8 cellular contexts compared by ENCODE assay signal in the genomic region with DNA sequence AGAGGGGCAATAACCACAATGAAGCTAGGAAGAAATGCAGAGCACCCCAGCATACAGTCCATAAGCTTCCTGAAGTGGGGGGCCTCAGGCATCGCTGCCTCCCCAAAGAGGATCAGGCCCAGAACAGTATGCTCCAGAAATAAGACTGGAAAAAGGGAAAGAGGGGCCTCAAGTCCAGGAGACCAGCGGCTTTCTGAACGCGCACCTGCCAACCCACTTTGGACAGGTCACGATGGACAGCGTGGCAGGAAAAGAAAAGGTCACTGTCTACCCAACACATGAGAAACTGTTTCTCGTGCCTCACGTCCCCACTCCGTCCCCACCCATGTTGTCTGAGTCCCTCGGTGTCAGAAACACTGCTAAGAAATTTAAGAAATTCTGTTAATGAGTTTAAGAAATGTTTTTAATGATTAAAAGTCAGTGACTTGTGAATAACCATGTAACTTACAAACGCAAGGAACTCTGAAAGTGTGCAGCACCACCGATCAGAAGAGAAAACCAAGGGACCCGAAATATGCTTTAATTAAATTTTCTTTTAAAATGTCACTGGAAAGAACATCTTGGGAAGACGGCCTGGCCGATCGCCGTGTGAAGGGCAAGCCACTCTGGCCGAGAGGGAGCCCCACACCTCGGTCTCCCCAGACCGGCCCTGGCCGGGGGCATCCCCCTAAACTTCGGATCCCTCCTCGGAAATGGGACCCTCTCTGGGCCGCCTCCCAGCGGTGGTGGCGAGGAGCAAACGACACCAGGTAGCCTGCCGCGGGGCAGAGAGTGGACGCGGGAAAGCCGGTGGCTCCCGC. TPM values are rescaled to one million over a fixed set of nuclear protein-coding genes. Genes with fewer than 3 reads are reported as not detected.
A peak's percentile ranks its signal among the peaks of the same experiment; 100 is the strongest.
DNase-seq lines count a peak whose midpoint lies in the region; ATAC-seq, FAIRE-seq and TF ChIP-seq lines count a peak whose summit lies in the region.

No MANE protein-coding gene starts in this region.

- H3K36me3 ChIP-seq in bronchial epithelial cell (ENCODE audit: control insufficient read depth, insufficient read depth, low read length) (no peaks in the 10 kb centered on the region), right lobe of liver (no peaks in the 10 kb centered on the region), transverse colon (no peaks in the 10 kb centered on the region)

- WGBS in right lobe of liver (ENCODE audit: insufficient coverage, low coverage, low lambda C conversion rate, missing lambda C conversion rate) = 31% methylated on average over 24 of the region's 33 CpGs
- WGBS in transverse colon (ENCODE audit: low coverage in 1 of 2), 2 donors = 26 to 31% methylated on average over 8 to 33 of the region's 33 CpGs

- intact Hi-C loops in right lobe of liver (cut with DNase I) (no loop called here), transverse colon (cut with DNase I; ENCODE audit: low total_unique reads) (no loop called here)

- H3K4me3 ChIP-seq in AG10803 (ENCODE audit: low read length) (peak overlapping the region; percentile 48), bronchial epithelial cell (ENCODE audit: low read depth, low read length) (peak overlapping the region; percentile 42), right lobe of liver (peak overlapping the region; percentile 18 to 81 (median 47)), transverse colon (peak overlapping the region; percentile 19 to 93 (median 57))

- H3K27me3 ChIP-seq in bronchial epithelial cell (ENCODE audit: control insufficient read depth, insufficient read depth, low read length) = no peaks in the 10 kb centered on the region
- no peaks in the 10 kb centered on the region for H3K27me3 ChIP-seq in right lobe of liver
- peaks cover 26% of the 10 kb centered on the region for H3K27me3 ChIP-seq in transverse colon

- in situ Hi-C loops in transverse colon (cut with MboI; ENCODE audit: low pct_ligation_motif_present in 1 of 4, low pct_unique_long_range_greater_than_20kb in 1 of 4, low sequenced_read_pairs in 3 of 4) = no loop called here

- TF ChIP-seq EP300 in transverse colon (IDR thresholded peaks at IDR 0.05; ENCODE audit: low read depth) = no peak

- TF ChIP-seq POLR2A in right lobe of liver (IDR thresholded peaks at IDR 0.05) (no peak), transverse colon (IDR thresholded peaks at IDR 0.05) (no peak)

- H3K27ac ChIP-seq in right lobe of liver (peak overlapping the region; percentile 28 to 70 (median 53)), transverse colon (peak overlapping the region; percentile 77 to 92 (median 80))

- ATAC-seq in right lobe of liver (peak in 3 of 4 donors; percentile 63 to 69 (median 68)), GM18502 (IDR thresholded peaks at IDR 0.05; ENCODE audit: poor library complexity, unreplicated experiment) (no peak)

- TF ChIP-seq CTCF in AG10803 (conservative IDR thresholded peaks at IDR 0.05; ENCODE audit: low read length) = no peak
- peak; percentile 24 for TF ChIP-seq CTCF in bronchial epithelial cell (IDR thresholded peaks at IDR 0.05; ENCODE audit: insufficient read depth, low read length, severe bottlenecking)
- peak in 2 of 4 donors; percentile 5 to 8 for TF ChIP-seq CTCF in right lobe of liver (IDR thresholded peaks at IDR 0.05)
- TF ChIP-seq CTCF in transverse colon (IDR thresholded peaks at IDR 0.05) = peak; percentile 10 to 44 (median 14)

- H3K9me3 ChIP-seq in right lobe of liver = no peaks in the 10 kb centered on the region
- no peaks in the 10 kb centered on the region for H3K9me3 ChIP-seq in transverse colon

- H3K4me1 ChIP-seq in right lobe of liver (peaks cover 0 to 7% (median 0%) of the 10 kb centered on the region in 4 donors), transverse colon (peaks cover 0 to 16% (median 12%) of the 10 kb centered on the region in 4 donors)

- FAIRE-seq in bronchial epithelial cell (lab: Jason Lieb, UNC) = no peak

- DNase-seq in AG10803 (ENCODE audit: low read depth) (no peak), HK-2 (ENCODE audit: unreplicated experiment) (peak; percentile 48), bronchial epithelial cell (ENCODE audit: low read depth) (no peak), right lobe of liver (peak; percentile 55 to 67 (median 67)), transverse colon (peak; percentile 58), mucosa of gallbladder (ENCODE audit: low spot score) (no peak)
- no peak for DNase-seq in effector CD4-positive, alpha-beta T cell

RNA-seq across cellular contexts. Expression of gene PPARG, which starts 1.7 kb away (rescaled TPM):
- 12.7 and 14.5 TPM in 2 replicates for total RNA-seq in bronchial epithelial cell
- total RNA-seq in right lobe of liver = 10 to 100 TPM in 3 of 6 experiments, 1 to 10 TPM in 3; 4.9 to 15.8 (median 10.8) TPM
- 100 to 1,000 TPM in 3 of 4 donors, 10 to 100 TPM in 1; 16.9 to 146 (median 117) TPM for total RNA-seq in transverse colon
- 13.0 TPM for total RNA-seq in mucosa of gallbladder

Comparison
In these comparisons a context has a peak if more than half of its experiments do, and no peak if none do; other contexts are left out.
1. DNase-seq: peak in HK-2 (single experiment), right lobe of liver (3 of 3) and transverse colon (single experiment); none in AG10803 (single experiment), bronchial epithelial cell (single experiment), mucosa of gallbladder (single experiment) and effector CD4-positive, alpha-beta T cell (single experiment).
2. Peak in every context shown above with its lines, with median percentiles within 50 percentile points of each other: H3K4me3 ChIP-seq.